13 cellular contexts compared by ENCODE assay signal in genomic region chr3:110526732-110527727, GRCh38.
A peak's percentile ranks its signal among the peaks of the same experiment; 100 is the strongest.
DNase-seq lines count a peak whose midpoint lies in the region; ATAC-seq and TF ChIP-seq lines count a peak whose summit lies in the region.
"Had no signal": no experiment of that assay in that cellular context is flagged by ENCODE, and none has a peak within 500 bp of the region (broad histone marks: within the 10 kb centered on the region; RNA-seq: fewer than 3 reads in every experiment).

No MANE protein-coding gene starts in this region.

- DNase-seq in GM23338 (ENCODE audit: low spot score) (peak; percentile 61), RWPE2 (ENCODE audit: low spot score) (peak; percentile 65), fibroblast of the aortic adventitia (ENCODE audit: low read depth) (peak; percentile 93), retinal pigment epithelial cell (ENCODE audit: low read depth) (peak; percentile 94), NCI-H2227 treated with DMSO at 0.1 percent for 48 hours (lab: John Stamatoyannopoulos, UW) (no peak)
- DNase-seq in activated CD8-positive, alpha-beta T cell treated with anti-CD3 and anti-CD28 coated beads for 36 hours, result no peak
- DNase-seq in activated CD4-positive, alpha-beta T cell treated with anti-CD3 and anti-CD28 coated beads, Interleukin-2, amount 50 U/mL, for 48 hours, result no peak
- DNase-seq: activated CD4-positive, alpha-beta T cell treated with anti-CD3 and anti-CD28 coated beads for 1 hour; amygdala; heart right ventricle; NCI-H526 had no signal

- no peaks in the 10 kb centered on the region for H3K27me3 Mint-ChIP-seq in GM23338 (ENCODE audit: insufficient read depth, low read depth, poor library complexity)
- H3K27me3 Mint-ChIP-seq in activated CD8-positive, alpha-beta T cell treated with anti-CD3 and anti-CD28 coated beads for 36 hours, result peaks cover 4% of the 10 kb centered on the region

- H3K27ac ChIP-seq in GM23338 (ENCODE audit: low read depth) (peak overlapping the region; percentile 92), RWPE2 (ENCODE audit: poor library complexity, severe bottlenecking) (peak overlapping the region; percentile 92)
- H3K27ac ChIP-seq: heart right ventricle, prostate gland had no signal

- H3K4me1 ChIP-seq in GM23338 (ENCODE audit: insufficient read depth) (peaks cover 31% of the 10 kb centered on the region), RWPE2 (ENCODE audit: insufficient read depth, poor library complexity, severe bottlenecking) (peaks cover 24% of the 10 kb centered on the region)
- H3K4me1 ChIP-seq: heart right ventricle, prostate gland had no signal

- no peaks in the 10 kb centered on the region for H3K9me3 ChIP-seq in RWPE2 (ENCODE audit: severe bottlenecking)
- H3K9me3 ChIP-seq: prostate gland had no signal

- peaks cover 5% of the 10 kb centered on the region; the same call in 1 of the 2 replicates for H3K9me2 ChIP-seq in GM23338 (ENCODE audit: insufficient read depth)

- TF ChIP-seq CTCF in GM23338 (conservative IDR thresholded peaks at IDR 0.05; ENCODE audit: low read depth in 2 of 2), result no peak
- no peak for TF ChIP-seq CTCF in RWPE2 (IDR thresholded peaks at IDR 0.05; ENCODE audit: poor library complexity, severe bottlenecking)
- TF ChIP-seq CTCF in fibroblast of the aortic adventitia (IDR thresholded peaks at IDR 0.05; ENCODE audit: insufficient read depth, low read length), result no peak
- TF ChIP-seq CTCF in retinal pigment epithelial cell (conservative IDR thresholded peaks at IDR 0.05; ENCODE audit: low read depth, low read length), result no peak
- no peak for TF ChIP-seq CTCF in activated CD8-positive, alpha-beta T cell treated with anti-CD3 and anti-CD28 coated beads for 36 hours (IDR thresholded peaks at IDR 0.05)

- peak; percentile 74 for ATAC-seq in GM23338
- peak; percentile 95 for ATAC-seq in RWPE2 (ENCODE audit: low read depth)
- no peak for ATAC-seq in activated CD8-positive, alpha-beta T cell treated with anti-CD3 and anti-CD28 coated beads for 36 hours
- no peak for ATAC-seq in GM18870 (IDR thresholded peaks at IDR 0.05; ENCODE audit: unreplicated experiment)
- ATAC-seq: heart right ventricle had no signal

- no peak overlapping the region for H2AFZ ChIP-seq in GM23338

- 0 out of 2 replicates have a peak, but pooled peaks cover 4% of the 10 kb centered on the region for H3K36me3 ChIP-seq in GM23338 (ENCODE audit: insufficient read depth)
- no peaks in the 10 kb centered on the region for H3K36me3 ChIP-seq in RWPE2 (ENCODE audit: low read depth)
- H3K36me3 ChIP-seq: heart right ventricle, prostate gland had no signal

- peak overlapping the region; percentile 60 for H3K27ac Mint-ChIP-seq in GM23338
- H3K27ac Mint-ChIP-seq in activated CD8-positive, alpha-beta T cell treated with anti-CD3 and anti-CD28 coated beads for 36 hours, result no peak overlapping the region

- peaks cover 30% of the 10 kb centered on the region for H3K4me1 Mint-ChIP-seq in GM23338
- no peaks in the 10 kb centered on the region for H3K4me1 Mint-ChIP-seq in activated CD8-positive, alpha-beta T cell treated with anti-CD3 and anti-CD28 coated beads for 36 hours (ENCODE audit: low read depth)

- intact Hi-C loops in activated CD8-positive, alpha-beta T cell treated with anti-CD3 and anti-CD28 coated beads for 36 hours (cut with micrococcal nuclease), result no loop called here

- H3K9me3 Mint-ChIP-seq in GM23338, result peaks cover 27% of the 10 kb centered on the region
- H3K9me3 Mint-ChIP-seq in activated CD8-positive, alpha-beta T cell treated with anti-CD3 and anti-CD28 coated beads for 36 hours, result no peaks in the 10 kb centered on the region

- H3K4me3 Mint-ChIP-seq in GM23338, result no peak overlapping the region; the same call in 2 of the 3 replicates
- H3K4me3 Mint-ChIP-seq in activated CD8-positive, alpha-beta T cell treated with anti-CD3 and anti-CD28 coated beads for 36 hours, result no peak overlapping the region

- 0 out of 2 replicates have a peak overlapping the region, but pooled peaks have one; percentile 20 for H3K4me2 ChIP-seq in GM23338

- no peaks in the 10 kb centered on the region for H4K20me1 ChIP-seq in GM23338 (replicated peaks; ENCODE audit: insufficient read depth)

- CTCF ChIA-PET in activated CD8-positive, alpha-beta T cell treated with anti-CD3 and anti-CD28 coated beads for 36 hours (lab: Charles Lee), result no interaction called here

- no peaks in the 10 kb centered on the region for H3F3A ChIP-seq in GM23338 (replicated peaks; ENCODE audit: low read depth)

- POLR2A ChIA-PET in activated CD8-positive, alpha-beta T cell treated with anti-CD3 and anti-CD28 coated beads for 36 hours (lab: Charles Lee), result no interaction called here

- H3K27me3 ChIP-seq in GM23338 (ENCODE audit: insufficient read depth) (no peaks in the 10 kb centered on the region), RWPE2 (ENCODE audit: insufficient read depth, poor library complexity, severe bottlenecking) (no peaks in the 10 kb centered on the region)
- H3K27me3 ChIP-seq: heart right ventricle had no signal

- H3K36me3 Mint-ChIP-seq in GM23338 (ENCODE audit: low read depth), result peaks cover 47% of the 10 kb centered on the region
- no peaks in the 10 kb centered on the region for H3K36me3 Mint-ChIP-seq in activated CD8-positive, alpha-beta T cell treated with anti-CD3 and anti-CD28 coated beads for 36 hours (ENCODE audit: low read depth)

- H3K79me2 ChIP-seq in GM23338 (replicated peaks; ENCODE audit: insufficient read depth), result no peaks in the 10 kb centered on the region

- no peak overlapping the region for H3K4me3 ChIP-seq in GM23338
- H3K4me3 ChIP-seq in RWPE2 (ENCODE audit: severe bottlenecking), result no peak overlapping the region
- no peak overlapping the region for H3K4me3 ChIP-seq in fibroblast of the aortic adventitia (ENCODE audit: low read depth, low read length)
- no peak overlapping the region for H3K4me3 ChIP-seq in retinal pigment epithelial cell (ENCODE audit: low read length)
- H3K4me3 ChIP-seq: heart right ventricle, prostate gland had no signal

TF ChIP-seq in GM23338, 12 proteins besides CTCF, POLR2A, EP300 and RAD21:
- TF ChIP-seq NANOG (IDR thresholded peaks at IDR 0.05; ENCODE audit: borderline replicate concordance) (peak; percentile 36; the same call in 1 of the 2 replicates), ZNF462 (CRISPR knock-in tag; IDR thresholded peaks at IDR 0.05) (peak; percentile 63; the same call in 1 of the 2 replicates), JUNB (IDR thresholded peaks at IDR 0.05; ENCODE audit: unreplicated experiment) (no peak)

Comparison
In these comparisons a context has a peak if more than half of its experiments do, and no peak if none do; other contexts are left out.
1. ATAC-seq: peak in GM23338 (single experiment) and RWPE2 (single experiment); none in activated CD8-positive, alpha-beta T cell treated with anti-CD3 and anti-CD28 coated beads for 36 hours (single experiment) and GM18870 (single experiment).
2. DNase-seq: peak in GM23338 (single experiment), RWPE2 (single experiment), fibroblast of the aortic adventitia (single experiment) and retinal pigment epithelial cell (single experiment); none in activated CD8-positive, alpha-beta T cell treated with anti-CD3 and anti-CD28 coated beads for 36 hours (single experiment), activated CD4-positive, alpha-beta T cell treated with anti-CD3 and anti-CD28 coated beads, Interleukin-2, amount 50 U/mL, for 48 hours (0 of 2) and NCI-H2227 treated with DMSO at 0.1 percent for 48 hours (single experiment).